In the genomic region with DNA sequence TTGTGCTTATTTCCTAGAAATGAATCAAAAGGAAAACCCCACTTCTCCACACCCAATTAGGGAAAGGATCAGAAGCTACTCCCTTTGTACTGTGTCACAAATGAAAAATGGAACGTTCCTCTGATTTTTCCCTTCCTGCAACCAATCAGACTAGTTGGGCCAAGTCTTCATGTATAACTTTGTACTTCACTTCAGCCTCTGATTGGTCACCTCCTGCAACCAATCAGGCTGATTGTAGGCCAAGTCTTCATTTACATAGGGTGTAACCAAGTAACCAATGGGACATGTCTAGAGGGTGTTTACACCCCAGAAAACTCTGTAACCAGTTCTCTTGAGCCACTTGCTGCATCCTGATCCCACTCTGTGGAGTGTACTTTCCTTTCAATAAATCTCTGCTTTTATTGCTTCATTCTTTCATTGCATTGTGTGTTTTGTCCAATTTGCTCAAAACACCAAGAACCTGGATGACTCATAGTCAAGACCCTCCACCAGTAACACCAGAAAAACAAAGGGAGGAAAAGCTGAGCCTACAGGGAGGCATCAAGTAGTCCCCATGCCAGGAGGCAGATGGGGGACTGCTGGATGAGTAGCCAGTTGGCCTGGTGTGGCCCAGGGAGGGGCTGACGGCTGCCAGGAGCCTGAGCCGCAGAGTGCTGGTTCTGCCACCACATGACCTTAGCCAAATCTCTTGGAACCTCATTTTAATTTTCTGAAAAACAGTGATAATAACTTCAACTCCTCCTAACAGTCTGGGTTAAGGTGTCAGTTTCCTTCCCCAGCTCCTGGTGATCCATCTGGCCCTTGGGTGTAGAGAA, we compare ENCODE assay signal across 18 cellular contexts. TPM values are rescaled to one million over a fixed set of nuclear protein-coding genes. Genes with fewer than 3 reads are reported as not detected.
DNase-seq lines count a peak whose midpoint lies in the region; ATAC-seq, FAIRE-seq and TF ChIP-seq lines count a peak whose summit lies in the region.
"Had no signal": no experiment of that assay in that cellular context is flagged by ENCODE, and none has a peak within 500 bp of the region (broad histone marks: within the 10 kb centered on the region; RNA-seq: fewer than 3 reads in every experiment).

No MANE protein-coding gene starts in this region.

- H3K27me3 ChIP-seq in Caco-2 (replicated peaks; ENCODE audit: control insufficient read depth, insufficient read depth, low read length) (no peaks in the 10 kb centered on the region), bronchial epithelial cell (ENCODE audit: control insufficient read depth, insufficient read depth, low read length) (no peaks in the 10 kb centered on the region), sigmoid colon (no peaks in the 10 kb centered on the region)
- H3K27me3 ChIP-seq: gastrocnemius medialis had no signal

- BruUV-seq in Caco-2 (replicated peaks; lab: Mats Ljungman, UMichigan): no TSS peak

- CTCF ChIA-PET in Caco-2 (lab: Charles Lee): no interaction called here

- intact Hi-C loops in Caco-2 (cut with micrococcal nuclease; ENCODE audit: unreplicated experiment) (loop anchor here (1.0 kb wide), 1 partner anchor 16 kb away; no protein-coding TSS in a partner anchor), left colon (cut with DNase I, micrococcal nuclease) (no loop called here), sigmoid colon (cut with DNase I) (no loop called here)

- peaks cover 13% of the 10 kb centered on the region for H3K4me1 ChIP-seq in Caco-2
- H3K4me1 ChIP-seq in sigmoid colon: peaks cover 0 to 11% (median 7%) of the 10 kb centered on the region in 4 donors
- H3K4me1 ChIP-seq: parathyroid adenoma had no signal

- no peak overlapping the region for H3K4me3 Mint-ChIP-seq in Caco-2 (ENCODE audit: unreplicated experiment)
- H3K4me3 Mint-ChIP-seq: activated CD8-positive, alpha-beta memory T cell treated with anti-CD3 and anti-CD28 coated beads, Interleukin-2, amount 10 ng/mL, durations not matched to agents 7 days and 5 days; T-helper 17 cell had no signal

- H3K4me1 Mint-ChIP-seq in Caco-2 (ENCODE audit: low read depth, unreplicated experiment): peaks cover 13% of the 10 kb centered on the region
- H3K4me1 Mint-ChIP-seq: activated CD8-positive, alpha-beta memory T cell treated with anti-CD3 and anti-CD28 coated beads, Interleukin-2, amount 10 ng/mL, durations not matched to agents 7 days and 5 days; T-helper 17 cell had no signal

- ATAC-seq in left colon: peak; percentile 33
- ATAC-seq in GM18907 (IDR thresholded peaks at IDR 0.05; ENCODE audit: unreplicated experiment): no peak
- ATAC-seq in GM21390 (IDR thresholded peaks at IDR 0.05; ENCODE audit: unreplicated experiment): no peak
- ATAC-seq: activated CD8-positive, alpha-beta memory T cell treated with anti-CD3 and anti-CD28 coated beads, Interleukin-2, amount 10 ng/mL, durations not matched to agents 7 days and 5 days; gastrocnemius medialis; T-helper 17 cell had no signal

- H3K9me3 Mint-ChIP-seq in Caco-2 (ENCODE audit: unreplicated experiment): no peaks in the 10 kb centered on the region

- no peaks in the 10 kb centered on the region for H3K27me3 Mint-ChIP-seq in Caco-2 (ENCODE audit: insufficient read depth, unreplicated experiment)

- TF ChIP-seq CTCF in Caco-2 (IDR thresholded peaks at IDR 0.05; ENCODE audit: insufficient read depth in 1 of 2, low read depth in 1 of 2, low read length in 1 of 2, severe bottlenecking in 1 of 2, unreplicated experiment in 1 of 2) (no peak), bronchial epithelial cell (IDR thresholded peaks at IDR 0.05; ENCODE audit: insufficient read depth, low read length, severe bottlenecking) (no peak), sigmoid colon (IDR thresholded peaks at IDR 0.05) (no peak)

- no peak overlapping the region for H3K27ac Mint-ChIP-seq in Caco-2 (ENCODE audit: unreplicated experiment)
- H3K27ac Mint-ChIP-seq: activated CD8-positive, alpha-beta memory T cell treated with anti-CD3 and anti-CD28 coated beads, Interleukin-2, amount 10 ng/mL, durations not matched to agents 7 days and 5 days; T-helper 17 cell had no signal

- H3K9me3 ChIP-seq in Caco-2 (no peaks in the 10 kb centered on the region), sigmoid colon (no peaks in the 10 kb centered on the region)
- H3K9me3 ChIP-seq: gastrocnemius medialis had no signal

- DNase-seq in Caco-2 (peak; percentile 32 to 59), NAMALWA (ENCODE audit: low spot score) (peak; percentile 19), bronchial epithelial cell (ENCODE audit: low read depth) (peak; percentile 33), left colon (no peak), AG08395 (ENCODE audit: low spot score) (no peak), sigmoid colon (no peak)
- DNase-seq: activated CD8-positive, alpha-beta memory T cell treated with anti-CD3 and anti-CD28 coated beads, Interleukin-2, amount 10 ng/mL, durations not matched to agents 7 days and 5 days; activated effector memory CD4-positive, alpha-beta T cell treated with Interleukin-2 at 50 U/mL for 16 hours; amniotic stem cell; COR-L47; gastrocnemius medialis; GDM1; NCI-H1048; stimulated activated CD4-positive, alpha-beta T cell treated with anti-CD3 and anti-CD28 coated beads, Interleukin-4, amount 100 ng/mL, for 1 hour; T-helper 17 cell had no signal

- H3K36me3 Mint-ChIP-seq in Caco-2 (ENCODE audit: insufficient read depth, unreplicated experiment): no peaks in the 10 kb centered on the region
- H3K36me3 Mint-ChIP-seq: activated CD8-positive, alpha-beta memory T cell treated with anti-CD3 and anti-CD28 coated beads, Interleukin-2, amount 10 ng/mL, durations not matched to agents 7 days and 5 days had no signal

- WGBS in sigmoid colon, 2 donors: 85 to 86% methylated on average over 3 of the region's 3 CpGs

- TF ChIP-seq EP300 in sigmoid colon (IDR thresholded peaks at IDR 0.05): no peak

- H3K27ac ChIP-seq in sigmoid colon: no peak overlapping the region
- H3K27ac ChIP-seq: gastrocnemius medialis, parathyroid adenoma had no signal

- no peak for TF ChIP-seq POLR2A in sigmoid colon (IDR thresholded peaks at IDR 0.05)

- H3K4me3 ChIP-seq in Caco-2 (ENCODE audit: low read depth, low read length) (no peak overlapping the region), bronchial epithelial cell (ENCODE audit: low read depth, low read length) (no peak overlapping the region), sigmoid colon (no peak overlapping the region)
- H3K4me3 ChIP-seq: gastrocnemius medialis had no signal

- POLR2A ChIA-PET in Caco-2 (lab: Charles Lee): no interaction called here

- H3K36me3 ChIP-seq in Caco-2 (ENCODE audit: control insufficient read depth, insufficient read depth, low read length) (no peaks in the 10 kb centered on the region), bronchial epithelial cell (ENCODE audit: control insufficient read depth, insufficient read depth, low read length) (no peaks in the 10 kb centered on the region), sigmoid colon (no peaks in the 10 kb centered on the region)
- H3K36me3 ChIP-seq: gastrocnemius medialis had no signal

- FAIRE-seq in bronchial epithelial cell (lab: Jason Lieb, UNC): no peak

RNA-seq across cellular contexts. Expression of gene SOWAHC, which starts 46.1 kb away (rescaled TPM):
- 20.3 and 21.4 TPM in 2 replicates for total RNA-seq in Caco-2 (2022)
- 48.4 and 63.5 TPM in 2 replicates for total RNA-seq in bronchial epithelial cell
- total RNA-seq in left colon: 10 to 100 TPM; 42.4 to 55.8 TPM
- total RNA-seq in sigmoid colon: 10 to 100 TPM; 19.4 to 29.3 (median 23.6) TPM
- 10 to 100 TPM; 16.4 to 27.5 (median 18.6) TPM for polyA plus RNA-seq in sigmoid colon

RNA-seq across cellular contexts. Expression of gene SEPTIN10, which starts 46.5 kb away (rescaled TPM):
- total RNA-seq in Caco-2 (2022): 77.3 and 83.7 TPM in 2 replicates
- total RNA-seq in bronchial epithelial cell: 62.4 and 89.7 TPM in 2 replicates
- 10 to 100 TPM; 77.1 to 80.8 TPM for total RNA-seq in left colon
- 100 to 1,000 TPM; 122 to 178 (median 161) TPM for total RNA-seq in sigmoid colon
- polyA plus RNA-seq in sigmoid colon: 10 to 100 TPM; 36.1 to 58.3 (median 51.1) TPM

Comparison
In these comparisons a context has a peak if more than half of its experiments do, and no peak if none do; other contexts are left out.
1. DNase-seq: peak in Caco-2 (2 of 2), NAMALWA (single experiment) and bronchial epithelial cell (single experiment); none in left colon (0 of 2), AG08395 (single experiment) and sigmoid colon (single experiment).